8 cellular contexts compared by ENCODE assay signal in the genomic region with DNA sequence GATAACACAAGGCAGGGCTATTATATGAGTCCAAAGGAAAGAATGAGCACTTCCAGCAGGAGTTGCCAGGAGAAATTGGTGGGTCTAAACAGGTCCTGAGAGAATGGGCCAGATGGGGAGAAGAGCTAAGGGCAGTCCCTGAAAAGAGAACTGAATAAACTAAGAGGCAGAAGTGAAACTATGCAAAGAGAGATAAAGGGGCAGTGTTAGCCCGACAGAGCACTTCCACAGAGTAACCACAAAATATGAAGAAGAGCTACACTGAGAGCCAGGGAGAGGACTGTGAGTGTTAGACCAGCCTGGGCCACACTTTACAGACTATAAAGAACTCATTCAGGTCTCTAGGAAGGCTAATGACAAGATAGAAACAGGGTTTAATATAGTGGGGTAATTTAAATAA. TPM values are rescaled to one million over a fixed set of nuclear protein-coding genes. Genes with fewer than 3 reads are reported as not detected.
DNase-seq lines count a peak whose midpoint lies in the region; ATAC-seq and TF ChIP-seq lines count a peak whose summit lies in the region.

No MANE protein-coding gene starts in this region.

- H3K9me2 ChIP-seq in PC-9 (ENCODE audit: insufficient read depth): no peaks in the 10 kb centered on the region

- H3K27me3 ChIP-seq in brain microvascular endothelial cell (replicated peaks) (no peaks in the 10 kb centered on the region), PC-9 (ENCODE audit: insufficient read depth, low read depth) (no peaks in the 10 kb centered on the region)

- no peak overlapping the region for H3K4me2 ChIP-seq in PC-9

- H3K4me3 ChIP-seq in brain microvascular endothelial cell (ENCODE audit: low read depth, low read length) (no peak overlapping the region), lower leg skin (ENCODE audit: low read depth, poor library complexity, severe bottlenecking) (no peak overlapping the region), PC-9 (no peak overlapping the region)

- DNase-seq in Daoy (ENCODE audit: low read depth) (peak; percentile 4), brain microvascular endothelial cell (peak; percentile 26), lower leg skin (ENCODE audit: low spot score in 2 of 2) (no peak), HuH-7 (ENCODE audit: low spot score) (no peak), PC-9 (no peak)
- no peak for DNase-seq in activated naive CD4-positive, alpha-beta T cell treated with anti-CD3 and anti-CD28 coated beads, Interleukin-2, amount 50 U/mL, for 16 hours

- CTCF ChIA-PET in PC-9 (lab: Charles Lee): no interaction called here

- no peaks in the 10 kb centered on the region for H3F3A ChIP-seq in PC-9 (ENCODE audit: insufficient read depth, low read depth)

- peaks cover 7% of the 10 kb centered on the region; the same call in 1 of the 2 replicates for H4K20me1 ChIP-seq in PC-9 (ENCODE audit: insufficient read depth)

- 50 to 54% methylated on average over 1 of the region's 1 CpG for WGBS in lower leg skin, 2 donors

- H3K4me1 ChIP-seq in PC-9 (replicated peaks; ENCODE audit: insufficient read depth): no peaks in the 10 kb centered on the region

- no peaks in the 10 kb centered on the region for H3K9me3 ChIP-seq in PC-9 (ENCODE audit: insufficient read depth, low read depth)

- no peak overlapping the region for H2AFZ ChIP-seq in PC-9

- no peak for TF ChIP-seq CTCF in brain microvascular endothelial cell (IDR thresholded peaks at IDR 0.05; ENCODE audit: low read depth, low read length, missing control alignments)
- no peak for TF ChIP-seq CTCF in lower leg skin (IDR thresholded peaks at IDR 0.05)
- no peak for TF ChIP-seq CTCF in PC-9 (conservative IDR thresholded peaks at IDR 0.05)

- intact Hi-C loops in lower leg skin (cut with DNase I; ENCODE audit: low total_unique reads) (loop anchor here (10.0 kb wide), 1 partner anchor 156 kb away; no protein-coding TSS in a partner anchor), PC-9 (cut with micrococcal nuclease; ENCODE audit: unreplicated experiment) (no loop called here)

- POLR2A ChIA-PET in PC-9 (lab: Charles Lee; ENCODE audit: unreplicated experiment): no interaction called here

- no TSS peak for BruUV-seq in PC-9 (replicated peaks; lab: Mats Ljungman, UMichigan)

- no peak for TF ChIP-seq POLR2A in lower leg skin (IDR thresholded peaks at IDR 0.05)

- ATAC-seq in GM21360 (IDR thresholded peaks at IDR 0.05; ENCODE audit: unreplicated experiment): peak; percentile 97
- peak; percentile 96 for ATAC-seq in HG03457 (IDR thresholded peaks at IDR 0.05; ENCODE audit: unreplicated experiment)

- in situ Hi-C loops in brain microvascular endothelial cell (cut with HindIII; ENCODE audit: low pct_ligation_motif_present, low sequenced_read_pairs): no loop called here

- no peaks in the 10 kb centered on the region for H3K79me2 ChIP-seq in PC-9 (ENCODE audit: low read depth)

- no peaks in the 10 kb centered on the region for H3K36me3 ChIP-seq in brain microvascular endothelial cell (replicated peaks)
- H3K36me3 ChIP-seq in PC-9 (ENCODE audit: low read depth): no peaks in the 10 kb centered on the region

- H3K27ac ChIP-seq in brain microvascular endothelial cell (no peak overlapping the region), PC-9 (no peak overlapping the region)

RNA-seq across cellular contexts. Expression of a gene that starts 43.8 kb away (rescaled TPM):
- 3.7 and 5.9 TPM in 2 replicates for total RNA-seq in Daoy (2014; rRNA removed; shearing (Covaris generic))
- 10 to 100 TPM; 56.1 to 78.8 (median 60.8) TPM for total RNA-seq in lower leg skin
- total RNA-seq in PC-9 (2021): 19.2 and 28.7 TPM in 2 replicates

Comparison
In these comparisons a context has a peak if more than half of its experiments do, and no peak if none do; other contexts are left out.
1. DNase-seq: peak in Daoy (single experiment) and brain microvascular endothelial cell (single experiment); none in activated naive CD4-positive, alpha-beta T cell treated with anti-CD3 and anti-CD28 coated beads, Interleukin-2, amount 50 U/mL, for 16 hours (single experiment), lower leg skin (0 of 2), HuH-7 (single experiment) and PC-9 (0 of 2).